2 cellular contexts compared by ENCODE assay signal in genomic region chr10:91785851-91786250, GRCh38.
TF ChIP-seq lines count a peak whose summit lies in the region.

No MANE protein-coding gene starts in this region.

TF ChIP-seq in H1, 55 proteins besides CTCF, POLR2A, EP300 and RAD21 (continued from another document):
- no peak for TF ChIP-seq BCL11A (IDR thresholded peaks at IDR 0.05; ENCODE audit: low read depth in 2 of 2, low read length in 2 of 2)
- TF ChIP-seq ATF3 (IDR thresholded peaks at IDR 0.05; ENCODE audit: insufficient read depth, low read depth, low read length) = no peak
- TF ChIP-seq SIRT6 (IDR thresholded peaks at IDR 0.05; ENCODE audit: low read length) = no peak

TF ChIP-seq in HEK293T, 16 proteins besides CTCF, POLR2A, EP300 and RAD21 (continued from another document):
- no peak for TF ChIP-seq PKNOX1 (IDR thresholded peaks at IDR 0.05)
- TF ChIP-seq SUZ12 (IDR thresholded peaks at IDR 0.05) = no peak
- TF ChIP-seq CTBP1 (IDR thresholded peaks at IDR 0.05; ENCODE audit: borderline replicate concordance) = no peak
- no peak for TF ChIP-seq L3MBTL2 (conservative IDR thresholded peaks at IDR 0.05)
- TF ChIP-seq FOXK2 (IDR thresholded peaks at IDR 0.05) = no peak
- no peak for TF ChIP-seq HDGF (IDR thresholded peaks at IDR 0.05; ENCODE audit: borderline replicate concordance)
- no peak for TF ChIP-seq SP1 (IDR thresholded peaks at IDR 0.05)
- no peak for TF ChIP-seq FOXM1 (IDR thresholded peaks at IDR 0.05; ENCODE audit: borderline replicate concordance)
- no peak for TF ChIP-seq ARNT (IDR thresholded peaks at IDR 0.05)
- TF ChIP-seq TARDBP (IDR thresholded peaks at IDR 0.05) = no peak
- no peak for TF ChIP-seq BHLHE40 (IDR thresholded peaks at IDR 0.05; ENCODE audit: borderline replicate concordance)
